Comparison of ENCODE assay signal across 8 cellular contexts in genomic region chr6:111764238-111765182, GRCh38.
DNase-seq lines count a peak whose midpoint lies in the region; ATAC-seq and TF ChIP-seq lines count a peak whose summit lies in the region.

No MANE protein-coding gene starts in this region.

- 42% methylated on average over 11 of the region's 13 CpGs for WGBS in HUES64

- peak; percentile 29 to 86 (median 65) for DNase-seq in CD8-positive, alpha-beta memory T cell
- DNase-seq in activated gamma-delta T cell treated with anti-CD3 and anti-CD28 coated beads, Interleukin-2, amount 50 U/mL, for 16 hours (ENCODE audit: low read depth) = peak; percentile 49
- no peak for DNase-seq in HCEC 1CT
- DNase-seq in BE2C = no peak
- DNase-seq in OCI-M1 (lab: John Stamatoyannopoulos, UW) = no peak

- H3K27ac ChIP-seq in CD8-positive, alpha-beta memory T cell (ENCODE audit: low read depth, low read length) = peak overlapping the region; percentile 58
- peak overlapping the region; percentile 17; the same call in 1 of the 2 replicates for H3K27ac ChIP-seq in HUES64 (ENCODE audit: low read depth, low read length)

- ATAC-seq in GM21447 (IDR thresholded peaks at IDR 0.05; ENCODE audit: unreplicated experiment) = peak; percentile 79

- no peak overlapping the region for H3K9ac ChIP-seq in HUES64 (ENCODE audit: low read depth, low read length)

- H3K27me3 ChIP-seq in CD8-positive, alpha-beta memory T cell (ENCODE audit: insufficient read depth, low read length, poor library complexity, severe bottlenecking) = no peaks in the 10 kb centered on the region
- H3K27me3 ChIP-seq in HUES64 (ENCODE audit: insufficient read depth, low read length) (no peaks in the 10 kb centered on the region), BE2C (no peaks in the 10 kb centered on the region)

- H3K36me3 ChIP-seq in CD8-positive, alpha-beta memory T cell (ENCODE audit: insufficient read depth, low read length) = no peaks in the 10 kb centered on the region
- no peaks in the 10 kb centered on the region; the same call in 1 of the 2 replicates for H3K36me3 ChIP-seq in HUES64 (ENCODE audit: insufficient read depth, low read length)
- peaks cover 14% of the 10 kb centered on the region for H3K36me3 ChIP-seq in BE2C

- peaks cover 97 to 100% (median 100%) of the 10 kb centered on the region in 3 donors for H3K4me1 Mint-ChIP-seq in CD8-positive, alpha-beta memory T cell
- H3K4me1 Mint-ChIP-seq in nephron = peaks cover 92% of the 10 kb centered on the region

- peak overlapping the region; percentile 9 for H3K4me3 ChIP-seq in CD8-positive, alpha-beta memory T cell (ENCODE audit: low read length)
- H3K4me3 ChIP-seq in HUES64 (ENCODE audit: low read length) (no peak overlapping the region), BE2C (ENCODE audit: low read depth, low read length) (no peak overlapping the region)

- no peaks in the 10 kb centered on the region for H3K9me3 ChIP-seq in CD8-positive, alpha-beta memory T cell (ENCODE audit: low read length)
- H3K9me3 ChIP-seq in HUES64 (ENCODE audit: insufficient read depth, low read depth, low read length) = no peaks in the 10 kb centered on the region
- H3K9me3 ChIP-seq in BE2C = no peaks in the 10 kb centered on the region

- peaks cover 0 to 72% (median 7%) of the 10 kb centered on the region in 3 donors for H3K36me3 Mint-ChIP-seq in CD8-positive, alpha-beta memory T cell
- H3K36me3 Mint-ChIP-seq in nephron (ENCODE audit: low read depth) = peaks cover 12% of the 10 kb centered on the region

- H3K27me3 Mint-ChIP-seq in CD8-positive, alpha-beta memory T cell = peaks cover 0 to 3% of the 10 kb centered on the region in 2 donors
- H3K27me3 Mint-ChIP-seq in nephron (ENCODE audit: low read depth) = no peaks in the 10 kb centered on the region

- H3K4me1 ChIP-seq in CD8-positive, alpha-beta memory T cell (ENCODE audit: insufficient read depth, low read length) = peaks cover 97% of the 10 kb centered on the region
- H3K4me1 ChIP-seq in HUES64 (ENCODE audit: insufficient read depth, low read length) = peaks cover 45% of the 10 kb centered on the region
- H3K4me1 ChIP-seq in BE2C = peaks cover 22% of the 10 kb centered on the region

- CTCF ChIA-PET in CD8-positive, alpha-beta memory T cell (lab: Charles Lee) = interaction anchor here (0.7 to 4.7 kb wide), 13 partner anchors 12 to 225 kb away, joined by 3 to 30 read pairs (median 5); partner anchors contain the start of gene FYN

- peak overlapping the region; percentile 70 to 87 (median 80) for H3K4me3 Mint-ChIP-seq in CD8-positive, alpha-beta memory T cell
- no peak overlapping the region for H3K4me3 Mint-ChIP-seq in nephron

- H3K27ac Mint-ChIP-seq in CD8-positive, alpha-beta memory T cell = peak overlapping the region; percentile 95 to 100 (median 100)
- peak overlapping the region; percentile 67 to 87 (median 68) for H3K27ac Mint-ChIP-seq in nephron

- peaks cover 0 to 4% (median 0%) of the 10 kb centered on the region in 5 donors for H3K9me3 Mint-ChIP-seq in CD8-positive, alpha-beta memory T cell
- H3K9me3 Mint-ChIP-seq in nephron = no peaks in the 10 kb centered on the region

- POLR2A ChIA-PET in CD8-positive, alpha-beta memory T cell (lab: Charles Lee) = interaction anchor here (0.6 to 4.0 kb wide), 9 partner anchors 10 to 279 kb away, joined by 3 to 23 read pairs (median 6); partner anchors contain the start of gene FYN

- TF ChIP-seq CTCF in nephron (IDR thresholded peaks at IDR 0.05; ENCODE audit: unreplicated experiment in 3 of 3) (no peak), BE2C (IDR thresholded peaks at IDR 0.05; ENCODE audit: low read depth, low read length) (no peak)

Comparison
In these comparisons a context has a peak if more than half of its experiments do, and no peak if none do; other contexts are left out.
1. DNase-seq: peak in CD8-positive, alpha-beta memory T cell (5 of 5) and activated gamma-delta T cell treated with anti-CD3 and anti-CD28 coated beads, Interleukin-2, amount 50 U/mL, for 16 hours (single experiment); none in HCEC 1CT (single experiment), BE2C (single experiment) and OCI-M1 (single experiment).
2. H3K4me3 Mint-ChIP-seq: peak in CD8-positive, alpha-beta memory T cell (7 of 7); none in nephron (0 of 3).